In genomic region chr9:129776938-129777768, GRCh38 we compare ENCODE assay signal across 1 cellular context.
TF ChIP-seq lines count a peak whose summit lies in the region.

No MANE protein-coding gene starts in this region.

TF ChIP-seq in H1, 55 proteins besides CTCF, POLR2A, EP300 and RAD21:
- TF ChIP-seq ATF3 (IDR thresholded peaks at IDR 0.05; ENCODE audit: insufficient read depth, low read depth, low read length) (no peak), BCL11A (IDR thresholded peaks at IDR 0.05; ENCODE audit: low read depth in 2 of 2, low read length in 2 of 2) (no peak), CREB1 (IDR thresholded peaks at IDR 0.05) (peak; percentile 48; the same call in 1 of the 2 replicates), CBX8 (IDR thresholded peaks at IDR 0.05; ENCODE audit: borderline replicate concordance, low read depth, low read length) (no peak), TEAD4 (IDR thresholded peaks at IDR 0.05; ENCODE audit: low read depth, low read length) (no peak), GABPA (IDR thresholded peaks at IDR 0.05; ENCODE audit: borderline replicate concordance, insufficient read depth, low read length) (no peak), GTF2F1 (IDR thresholded peaks at IDR 0.05; ENCODE audit: borderline replicate concordance, low read depth, low read length) (no peak), SIX5 (IDR thresholded peaks at IDR 0.05; ENCODE audit: low read depth, low read length) (no peak), BRCA1 (IDR thresholded peaks at IDR 0.05; ENCODE audit: low read depth, low read length) (no peak)
